Comparison of ENCODE assay signal across 8 cellular contexts in genomic region chr9:33473216-33473615, GRCh38. TPM values are rescaled to one million over a fixed set of nuclear protein-coding genes. Genes with fewer than 3 reads are reported as not detected.
DNase-seq lines count a peak whose midpoint lies in the region; ATAC-seq and TF ChIP-seq lines count a peak whose summit lies in the region.
"Had no signal": no experiment of that assay in that cellular context is flagged by ENCODE, and none has a peak within 500 bp of the region (broad histone marks: within the 10 kb centered on the region; RNA-seq: fewer than 3 reads in every experiment).

No MANE protein-coding gene starts in this region.

- peak overlapping the region; percentile 96 for H3K27ac Mint-ChIP-seq in activated T-helper 1 cell treated with anti-CD3 and anti-CD28 coated beads, Interleukin-12 subunit alpha, Interleukin-12 subunit beta, Interleukin-2, Interleukin-4 antibody, amounts not matched to agents 30 ng/mL and 10 ng/mL and 1 ng/mL, durations not matched to agents 14 hours and 24 hours and 36 hours
- peak overlapping the region; percentile 95 to 99 for H3K27ac Mint-ChIP-seq in stimulated activated naive CD8-positive, alpha-beta T cell treated with anti-CD3 and anti-CD28 coated beads, Interleukin-15, amount 100 ng/mL, for 72 hours

- no peaks in the 10 kb centered on the region for H3K27me3 Mint-ChIP-seq in activated T-helper 1 cell treated with anti-CD3 and anti-CD28 coated beads, Interleukin-12 subunit alpha, Interleukin-12 subunit beta, Interleukin-2, Interleukin-4 antibody, amounts not matched to agents 30 ng/mL and 10 ng/mL and 1 ng/mL, durations not matched to agents 14 hours and 24 hours and 36 hours (ENCODE audit: insufficient read depth)
- no peaks in the 10 kb centered on the region for H3K27me3 Mint-ChIP-seq in stimulated activated naive CD8-positive, alpha-beta T cell treated with anti-CD3 and anti-CD28 coated beads, Interleukin-15, amount 100 ng/mL, for 72 hours

- peak overlapping the region; percentile 98 for H3K4me3 Mint-ChIP-seq in activated T-helper 1 cell treated with anti-CD3 and anti-CD28 coated beads, Interleukin-12 subunit alpha, Interleukin-12 subunit beta, Interleukin-2, Interleukin-4 antibody, amounts not matched to agents 30 ng/mL and 10 ng/mL and 1 ng/mL, durations not matched to agents 14 hours and 24 hours and 36 hours
- peak overlapping the region; percentile 94 to 95 for H3K4me3 Mint-ChIP-seq in stimulated activated naive CD8-positive, alpha-beta T cell treated with anti-CD3 and anti-CD28 coated beads, Interleukin-15, amount 100 ng/mL, for 72 hours

- no peaks in the 10 kb centered on the region for H3K4me1 ChIP-seq in iPS-15b (ENCODE audit: control insufficient read depth, insufficient read depth, low read length)

- peaks cover 27% of the 10 kb centered on the region for H3K36me3 Mint-ChIP-seq in activated T-helper 1 cell treated with anti-CD3 and anti-CD28 coated beads, Interleukin-12 subunit alpha, Interleukin-12 subunit beta, Interleukin-2, Interleukin-4 antibody, amounts not matched to agents 30 ng/mL and 10 ng/mL and 1 ng/mL, durations not matched to agents 14 hours and 24 hours and 36 hours (ENCODE audit: low read depth)

- intact Hi-C loops in activated T-helper 1 cell treated with anti-CD3 and anti-CD28 coated beads, Interleukin-12 subunit alpha, Interleukin-12 subunit beta, Interleukin-2, Interleukin-4 antibody, amounts not matched to agents 30 ng/mL and 10 ng/mL and 1 ng/mL, durations not matched to agents 14 hours and 24 hours and 36 hours (cut with micrococcal nuclease): loop anchor here (1.0 to 10.0 kb wide), 9 partner anchors 27 to 1604 kb away; partner anchors contain the start of genes B4GALT1, CHMP5, DNAJA1 and FANCG

- H3K4me3 ChIP-seq in iPS-15b (ENCODE audit: low read depth, low read length): peak overlapping the region; percentile 98

- peak; percentile 10 for DNase-seq in HEK293T (ENCODE audit: extremely low spot score)
- no peak for DNase-seq in activated T-helper 1 cell treated with anti-CD3 and anti-CD28 coated beads, Interleukin-12 subunit alpha, Interleukin-12 subunit beta, Interleukin-2, Interleukin-4 antibody, amounts not matched to agents 30 ng/mL and 10 ng/mL and 1 ng/mL, durations not matched to agents 14 hours and 24 hours and 36 hours (ENCODE audit: low spot score)
- DNase-seq in stimulated activated naive CD8-positive, alpha-beta T cell treated with anti-CD3 and anti-CD28 coated beads, Interleukin-15, amount 100 ng/mL, for 72 hours: no peak
- DNase-seq in NCI-H146 treated with DMSO at 0.1 percent for 48 hours (lab: John Stamatoyannopoulos, UW; ENCODE audit: unreplicated experiment): no peak
- DNase-seq in NCI-H2081 treated with DMSO at 0.1 percent for 48 hours (lab: John Stamatoyannopoulos, UW): no peak
- no peak for DNase-seq in T1000 (lab: John Stamatoyannopoulos, UW)

- CTCF ChIA-PET in HEK293T (lab: Yijun Ruan, JAX): interaction anchor here (1.5 kb wide), 1 partner anchor 20 kb away, joined by 7 read pairs; no protein-coding TSS in a partner anchor

- peak overlapping the region; percentile 89 for H3K9ac ChIP-seq in iPS-15b (ENCODE audit: low read depth, low read length)

- H3K9me3 ChIP-seq in iPS-15b (ENCODE audit: control insufficient read depth, insufficient read depth, low read length): no peaks in the 10 kb centered on the region

- no peaks in the 10 kb centered on the region for H3K9me3 Mint-ChIP-seq in activated T-helper 1 cell treated with anti-CD3 and anti-CD28 coated beads, Interleukin-12 subunit alpha, Interleukin-12 subunit beta, Interleukin-2, Interleukin-4 antibody, amounts not matched to agents 30 ng/mL and 10 ng/mL and 1 ng/mL, durations not matched to agents 14 hours and 24 hours and 36 hours
- H3K9me3 Mint-ChIP-seq in stimulated activated naive CD8-positive, alpha-beta T cell treated with anti-CD3 and anti-CD28 coated beads, Interleukin-15, amount 100 ng/mL, for 72 hours: no peaks in the 10 kb centered on the region

- peaks cover 32% of the 10 kb centered on the region for H3K36me3 ChIP-seq in iPS-15b (ENCODE audit: control insufficient read depth, insufficient read depth, low read length)

- POLR2A ChIA-PET in HEK293T (lab: Yijun Ruan, JAX): interaction anchor here (1.0 to 1.8 kb wide), 5 partner anchors 9 to 51 kb away, joined by 3 to 9 read pairs (median 5); partner anchors contain the start of gene ANKRD18B

- ATAC-seq in stimulated activated naive CD8-positive, alpha-beta T cell treated with anti-CD3 and anti-CD28 coated beads, Interleukin-15, amount 100 ng/mL, for 72 hours: no peak

- H3K4me1 Mint-ChIP-seq in activated T-helper 1 cell treated with anti-CD3 and anti-CD28 coated beads, Interleukin-12 subunit alpha, Interleukin-12 subunit beta, Interleukin-2, Interleukin-4 antibody, amounts not matched to agents 30 ng/mL and 10 ng/mL and 1 ng/mL, durations not matched to agents 14 hours and 24 hours and 36 hours (ENCODE audit: low read depth): peaks cover 20% of the 10 kb centered on the region
- peaks cover 25% of the 10 kb centered on the region for H3K4me1 Mint-ChIP-seq in stimulated activated naive CD8-positive, alpha-beta T cell treated with anti-CD3 and anti-CD28 coated beads, Interleukin-15, amount 100 ng/mL, for 72 hours

- H3K27me3 ChIP-seq in iPS-15b (ENCODE audit: control insufficient read depth, insufficient read depth, low read length): no peaks in the 10 kb centered on the region

TF ChIP-seq in HEK293T, 16 proteins besides CTCF, POLR2A, EP300 and RAD21:
- TF ChIP-seq FOXK2 (IDR thresholded peaks at IDR 0.05) (no peak), L3MBTL2 (conservative IDR thresholded peaks at IDR 0.05) (no peak), ARNT (IDR thresholded peaks at IDR 0.05) (no peak), BHLHE40 (IDR thresholded peaks at IDR 0.05; ENCODE audit: borderline replicate concordance) (no peak), FOXM1 (IDR thresholded peaks at IDR 0.05; ENCODE audit: borderline replicate concordance) (no peak), FOXA1 (IDR thresholded peaks at IDR 0.05) (no peak)

RNA-seq across cellular contexts. Expression of gene NOL6, which starts 0.5 kb away (rescaled TPM):
- total RNA-seq in activated T-helper 1 cell treated with anti-CD3 and anti-CD28 coated beads, Interleukin-12 subunit alpha, Interleukin-12 subunit beta, Interleukin-2, Interleukin-4 antibody, amounts not matched to agents 30 ng/mL and 10 ng/mL and 1 ng/mL, durations not matched to agents 14 hours and 24 hours and 36 hours: 87.3 and 90.1 TPM in 2 replicates

RNA-seq across cellular contexts. Expression of gene AQP3, which starts 25.8 kb away (rescaled TPM):
- 3.4 and 6.1 TPM in 2 replicates for total RNA-seq in activated T-helper 1 cell treated with anti-CD3 and anti-CD28 coated beads, Interleukin-12 subunit alpha, Interleukin-12 subunit beta, Interleukin-2, Interleukin-4 antibody, amounts not matched to agents 30 ng/mL and 10 ng/mL and 1 ng/mL, durations not matched to agents 14 hours and 24 hours and 36 hours

RNA-seq across cellular contexts. Expression of gene ANKRD18B, which starts 50.8 kb away (rescaled TPM):
- total RNA-seq in activated T-helper 1 cell treated with anti-CD3 and anti-CD28 coated beads, Interleukin-12 subunit alpha, Interleukin-12 subunit beta, Interleukin-2, Interleukin-4 antibody, amounts not matched to agents 30 ng/mL and 10 ng/mL and 1 ng/mL, durations not matched to agents 14 hours and 24 hours and 36 hours: 1.2 and 3.5 TPM in 2 replicates
- total RNA-seq: RPMI7951 had no signal
